In genomic region chr6:91428953-91429560, GRCh38 we compare ENCODE assay signal across 15 cellular contexts.
DNase-seq lines count a peak whose midpoint lies in the region; ATAC-seq and TF ChIP-seq lines count a peak whose summit lies in the region.
"Had no signal": no experiment of that assay in that cellular context is flagged by ENCODE, and none has a peak within 500 bp of the region (broad histone marks: within the 10 kb centered on the region; RNA-seq: fewer than 3 reads in every experiment).

No MANE protein-coding gene starts in this region.

- H3K4me3 ChIP-seq in psoas muscle, result no peak overlapping the region
- H3K4me3 ChIP-seq: K562 had no signal

- no peaks in the 10 kb centered on the region for H3K36me3 Mint-ChIP-seq in HFFc6 (ENCODE audit: low read depth)
- no peaks in the 10 kb centered on the region for H3K36me3 Mint-ChIP-seq in nephron progenitor cell (ENCODE audit: low read depth)

- DNase-seq in HFFc6, result no peak
- DNase-seq in RWPE1 (ENCODE audit: low spot score), result no peak
- DNase-seq in nephron progenitor cell, result no peak
- DNase-seq in mesenteric fat pad (ENCODE audit: low spot score), result no peak
- DNase-seq in MV-4-11 (lab: John Stamatoyannopoulos, UW), result no peak
- DNase-seq in psoas muscle, result no peak
- no peak for DNase-seq in SW 1271 (lab: John Stamatoyannopoulos, UW)
- DNase-seq: AML-193; CD4-positive, alpha-beta T cell; NCI-H1417; NCI-H2029 treated with DMSO at 0.1 percent for 48 hours; NCI-H524 had no signal

- TF ChIP-seq CTCF in 22Rv1 (IDR thresholded peaks at IDR 0.05) (peak; percentile 17; the same call in 1 of the 2 replicates), HFFc6 (IDR thresholded peaks at IDR 0.05) (peak; percentile 58), RWPE1 (conservative IDR thresholded peaks at IDR 0.05; ENCODE audit: low read depth) (0 out of 2 replicates have a peak, but pooled peaks have one; percentile 7), nephron progenitor cell (IDR thresholded peaks at IDR 0.05) (peak; percentile 22), psoas muscle (IDR thresholded peaks at IDR 0.05) (no peak)

- H3K27ac ChIP-seq in 22Rv1, result no peak overlapping the region
- no peak overlapping the region for H3K27ac ChIP-seq in RWPE1
- no peak overlapping the region for H3K27ac ChIP-seq in psoas muscle
- H3K27ac ChIP-seq: HL-60 had no signal

- intact Hi-C loops in psoas muscle (cut with DNase I), result no loop called here

- no peaks in the 10 kb centered on the region for H3K4me1 ChIP-seq in psoas muscle

- no peak overlapping the region for H3K27ac Mint-ChIP-seq in HFFc6
- H3K27ac Mint-ChIP-seq in nephron progenitor cell, result no peak overlapping the region
- H3K27ac Mint-ChIP-seq: CD4-positive, alpha-beta T cell had no signal

- H3K4me1 Mint-ChIP-seq in HFFc6 (ENCODE audit: low read depth) (no peaks in the 10 kb centered on the region), nephron progenitor cell (no peaks in the 10 kb centered on the region)

- no peaks in the 10 kb centered on the region for H3K36me3 ChIP-seq in psoas muscle (ENCODE audit: insufficient read depth in 1 of 2, low read depth in 1 of 2)

- H3K9me3 ChIP-seq in psoas muscle, result no peaks in the 10 kb centered on the region

- H3K4me3 Mint-ChIP-seq in HFFc6, result no peak overlapping the region
- no peak overlapping the region for H3K4me3 Mint-ChIP-seq in nephron progenitor cell
- H3K4me3 Mint-ChIP-seq: CD4-positive, alpha-beta T cell had no signal

- CTCF ChIA-PET in RWPE1 (lab: Yijun Ruan, JAX), result interaction anchor here (0.7 kb wide), 1 partner anchor 139 kb away, joined by 4 read pairs; no protein-coding TSS in a partner anchor

- no peaks in the 10 kb centered on the region for H3K27me3 ChIP-seq in psoas muscle (ENCODE audit: insufficient read depth in 3 of 3, low read length in 2 of 3)

- ATAC-seq in psoas muscle, result no peak
- ATAC-seq: K562 had no signal

- no peaks in the 10 kb centered on the region; the same call in 1 of the 2 replicates for H3K27me3 Mint-ChIP-seq in HFFc6 (ENCODE audit: insufficient read depth)
- H3K27me3 Mint-ChIP-seq in nephron progenitor cell (ENCODE audit: low read depth, poor library complexity), result no peaks in the 10 kb centered on the region
- H3K27me3 Mint-ChIP-seq: CD4-positive, alpha-beta T cell had no signal

- POLR2A ChIA-PET in RWPE1 (lab: Yijun Ruan, JAX; ENCODE audit: low non-redundant PET), result no interaction called here

- H3K9me3 Mint-ChIP-seq in HFFc6 (peaks cover 49% of the 10 kb centered on the region), nephron progenitor cell (peaks cover 2% of the 10 kb centered on the region)
